ENCODE assay signal across 21 cellular contexts in the genomic region with DNA sequence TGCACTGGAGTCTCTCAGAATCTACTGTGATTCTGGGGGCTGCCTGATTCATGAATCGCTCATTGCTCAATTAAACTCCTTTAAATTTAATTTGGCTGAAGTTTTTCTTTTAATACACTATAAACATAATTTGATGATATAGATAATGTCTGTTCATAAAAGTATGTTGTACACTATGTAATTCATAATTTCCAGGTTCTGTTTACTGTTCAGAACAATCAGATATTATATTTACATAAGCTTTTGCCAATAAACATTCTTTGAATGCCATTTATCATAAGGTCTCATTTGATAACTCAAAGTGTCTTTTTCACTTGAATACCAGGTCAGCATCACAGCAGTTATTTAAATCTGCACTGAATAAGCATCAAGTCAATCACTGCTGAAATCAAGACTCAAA.
"Had no signal": no experiment of that assay in that cellular context is flagged by ENCODE, and none has a peak within 500 bp of the region (broad histone marks: within the 10 kb centered on the region; RNA-seq: fewer than 3 reads in every experiment).

No MANE protein-coding gene starts in this region.

- DNase-seq: colonic mucosa; cortex of kidney; effector CD8-positive, alpha-beta T cell; effector memory CD8-positive, alpha-beta T cell; erythroblast; esophagus squamous epithelium; foreskin fibroblast; foreskin melanocyte; gastrocnemius medialis; glutamatergic neuron; head of caudate nucleus; heart right ventricle; hippocampal formation; left cardiac atrium; left lung; left ventricle myocardium superior; lower lobe of right lung; mesenchymal stem cell; mucosa of descending colon; naive B cell had no signal

- H3K36me3 ChIP-seq: colonic mucosa, esophagus squamous epithelium, gastrocnemius medialis, lower lobe of right lung had no signal

- H3K4me1 ChIP-seq: colonic mucosa, esophagus squamous epithelium, gastrocnemius medialis, heart right ventricle, left lung, lower lobe of right lung had no signal

- H3K27me3 ChIP-seq: colonic mucosa, esophagus squamous epithelium, gastrocnemius medialis, heart right ventricle, left lung had no signal

- H3K9me3 ChIP-seq: colonic mucosa, gastrocnemius medialis had no signal

- H3K27ac ChIP-seq: colonic mucosa, epithelial cell of prostate, esophagus squamous epithelium, gastrocnemius medialis, heart right ventricle, left lung, lower lobe of right lung had no signal

- H3K4me3 ChIP-seq: colonic mucosa, esophagus squamous epithelium, gastrocnemius medialis, heart right ventricle, left lung, lower lobe of right lung, mucosa of descending colon had no signal
